ENCODE assay signal across 1 cellular context in the genomic region with DNA sequence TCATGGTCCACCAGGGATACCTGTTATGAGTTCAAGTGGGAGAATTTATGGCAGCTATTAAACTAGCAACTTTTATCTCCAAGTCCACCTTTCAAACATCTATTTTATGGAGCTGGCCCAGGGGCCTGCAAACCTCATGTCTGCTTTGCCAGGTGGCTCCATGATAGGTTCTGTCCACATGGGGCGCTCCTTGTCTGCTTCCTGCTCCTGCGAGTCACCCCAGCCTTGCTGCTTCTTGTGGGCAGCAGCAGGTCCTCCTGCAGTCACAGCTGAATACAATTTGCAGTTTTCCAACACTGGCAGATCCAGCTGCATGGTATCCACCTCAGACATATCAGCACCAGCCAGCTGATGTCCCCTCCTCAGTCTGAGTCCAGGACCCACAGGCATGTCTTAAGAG.
TF ChIP-seq lines count a peak whose summit lies in the region.

No MANE protein-coding gene starts in this region.

TF ChIP-seq in H1, 55 proteins besides CTCF, POLR2A, EP300 and RAD21:
- no peak for TF ChIP-seq SP2 (IDR thresholded peaks at IDR 0.05; ENCODE audit: low read length)
- no peak for TF ChIP-seq RXRA (IDR thresholded peaks at IDR 0.05; ENCODE audit: insufficient read depth, low read depth, low read length)
- no peak for TF ChIP-seq POLR2AphosphoS5 (IDR thresholded peaks at IDR 0.05; ENCODE audit: low read depth, low read length)
- TF ChIP-seq KDM5A (IDR thresholded peaks at IDR 0.05; ENCODE audit: low read length): no peak
- TF ChIP-seq GTF2F1 (IDR thresholded peaks at IDR 0.05; ENCODE audit: borderline replicate concordance, low read depth, low read length): no peak
- no peak for TF ChIP-seq EZH2 (IDR thresholded peaks at IDR 0.05; ENCODE audit: low read depth, low read length, severe bottlenecking)
- no peak for TF ChIP-seq GABPA (IDR thresholded peaks at IDR 0.05; ENCODE audit: borderline replicate concordance, insufficient read depth, low read length)
- TF ChIP-seq BACH1 (IDR thresholded peaks at IDR 0.05; ENCODE audit: low read length): no peak
- no peak for TF ChIP-seq TBP (IDR thresholded peaks at IDR 0.05; ENCODE audit: low read depth, low read length)
- TF ChIP-seq RBBP5 (IDR thresholded peaks at IDR 0.05; ENCODE audit: borderline replicate concordance, low read depth, low read length): no peak
- TF ChIP-seq CHD2 (IDR thresholded peaks at IDR 0.05; ENCODE audit: low read length): no peak
